Comparison of ENCODE assay signal across 1 cellular context in the genomic region with DNA sequence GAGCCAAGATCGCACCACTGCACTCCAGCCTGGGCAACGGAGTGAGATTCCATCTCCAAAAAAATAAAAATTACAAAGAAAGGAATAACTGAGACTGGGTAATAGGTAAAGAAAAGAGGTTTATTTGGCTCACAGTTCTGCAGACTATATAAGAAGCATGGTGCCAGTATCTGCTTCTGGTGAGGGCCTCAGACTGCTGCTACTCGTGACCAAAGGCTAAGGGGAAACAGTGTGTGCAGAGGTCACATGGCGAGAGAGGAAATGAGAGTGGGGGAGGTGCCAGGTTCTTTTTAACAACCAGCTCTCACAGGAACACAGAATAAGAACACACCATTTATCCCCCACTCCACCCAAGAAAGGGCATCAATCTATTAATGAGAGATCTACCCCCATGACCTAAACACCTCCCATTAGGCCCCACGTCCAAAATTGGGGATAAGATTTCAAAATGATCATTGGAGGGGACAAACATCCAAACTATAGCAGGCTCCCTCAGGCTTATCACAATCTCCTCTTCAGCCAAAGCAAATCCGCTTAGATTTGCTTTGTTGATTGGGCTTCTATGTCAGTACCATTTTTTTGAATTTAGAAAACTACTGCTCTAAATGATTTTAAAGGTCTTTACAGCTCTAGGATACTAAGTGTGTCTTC.
A peak's percentile ranks its signal among the peaks of the same experiment; 100 is the strongest.
TF ChIP-seq lines count a peak whose summit lies in the region.

No MANE protein-coding gene starts in this region.

TF ChIP-seq in K562, 482 proteins besides CTCF, POLR2A, EP300 and RAD21 (continued from another document and continues in another):
- TF ChIP-seq, protein P1, sequence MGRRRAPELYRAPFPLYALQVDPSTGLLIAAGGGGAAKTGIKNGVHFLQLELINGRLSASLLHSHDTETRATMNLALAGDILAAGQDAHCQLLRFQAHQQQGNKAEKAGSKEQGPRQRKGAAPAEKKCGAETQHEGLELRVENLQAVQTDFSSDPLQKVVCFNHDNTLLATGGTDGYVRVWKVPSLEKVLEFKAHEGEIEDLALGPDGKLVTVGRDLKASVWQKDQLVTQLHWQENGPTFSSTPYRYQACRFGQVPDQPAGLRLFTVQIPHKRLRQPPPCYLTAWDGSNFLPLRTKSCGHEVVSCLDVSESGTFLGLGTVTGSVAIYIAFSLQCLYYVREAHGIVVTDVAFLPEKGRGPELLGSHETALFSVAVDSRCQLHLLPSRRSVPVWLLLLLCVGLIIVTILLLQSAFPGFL (CRISPR knock-in tag; IDR thresholded peaks at IDR 0.05): no peak
- TF ChIP-seq STAT5B (CRISPR knock-in tag; IDR thresholded peaks at IDR 0.05) (no peak), ZKSCAN1 (IDR thresholded peaks at IDR 0.05; ENCODE audit: low read depth, low read length) (no peak), BCL6 (CRISPR knock-in tag; IDR thresholded peaks at IDR 0.05) (no peak), CTBP1 (IDR thresholded peaks at IDR 0.05; ENCODE audit: borderline replicate concordance) (no peak), ZNF707 (CRISPR knock-in tag; conservative IDR thresholded peaks at IDR 0.05) (no peak), ZNF311 (CRISPR knock-in tag; IDR thresholded peaks at IDR 0.05) (no peak), ARNT (IDR thresholded peaks at IDR 0.05) (no peak), NR2C2 (CRISPR knock-in tag; IDR thresholded peaks at IDR 0.05) (no peak), NR2C2 (tag; IDR thresholded peaks at IDR 0.05) (peak; percentile 50), OTX1 (CRISPR knock-in tag; IDR thresholded peaks at IDR 0.05) (no peak), RAD51 (IDR thresholded peaks at IDR 0.05; ENCODE audit: borderline replicate concordance, low read depth) (peak; percentile 69), HNRNPH1 (optimal IDR thresholded peaks at IDR 0.05; ENCODE audit: low read depth, low read length) (no peak), ZKSCAN3 (CRISPR knock-in tag; IDR thresholded peaks at IDR 0.05) (no peak), KAT7 (CRISPR knock-in tag; IDR thresholded peaks at IDR 0.05; ENCODE audit: borderline replicate concordance) (no peak), MAFG (tag; conservative IDR thresholded peaks at IDR 0.05) (no peak), ZNF766 (CRISPR knock-in tag; conservative IDR thresholded peaks at IDR 0.05) (peak; percentile 99), ZNF134 (CRISPR knock-in tag; conservative IDR thresholded peaks at IDR 0.05) (no peak), ZFPM2 (CRISPR knock-in tag; IDR thresholded peaks at IDR 0.05) (no peak), HDAC6 (IDR thresholded peaks at IDR 0.05; ENCODE audit: low read depth, low read length) (no peak), NBN (IDR thresholded peaks at IDR 0.05; ENCODE audit: low read depth) (no peak), ZNF785 (CRISPR knock-in tag; IDR thresholded peaks at IDR 0.05) (no peak), BRF1 (IDR thresholded peaks at IDR 0.05; ENCODE audit: borderline replicate concordance, extremely low read depth, insufficient read length) (no peak), HIVEP1 (CRISPR knock-in tag; IDR thresholded peaks at IDR 0.05) (no peak), RFX7 (CRISPR knock-in tag; IDR thresholded peaks at IDR 0.05) (no peak), ELF1 (tag; IDR thresholded peaks at IDR 0.05) (no peak), KHSRP (IDR thresholded peaks at IDR 0.05) (no peak), MYC (IDR thresholded peaks at IDR 0.05; ENCODE audit: low read depth, low read length) (peak; percentile 44; the same call in 1 of the 2 replicates), MYC (CRISPR knock-in tag; IDR thresholded peaks at IDR 0.05; ENCODE audit: borderline replicate concordance, low read depth) (no peak), MAZ (CRISPR knock-in tag; conservative IDR thresholded peaks at IDR 0.05 in 1 of 2, IDR thresholded peaks at IDR 0.05 in 1 of 2) (no peak), TAF9B (IDR thresholded peaks at IDR 0.05; ENCODE audit: partially characterized antibody) (peak; percentile 16), SETDB1 (IDR thresholded peaks at IDR 0.05; ENCODE audit: low read length) (no peak), TAF7 (tag; IDR thresholded peaks at IDR 0.05) (no peak), RNF2 (IDR thresholded peaks at IDR 0.05) (peak; percentile 22; the same call in 1 of the 2 replicates), TCF7L2 (IDR thresholded peaks at IDR 0.05; ENCODE audit: low read depth, low read length) (no peak), NCOA4 (IDR thresholded peaks at IDR 0.05; ENCODE audit: partially characterized antibody) (no peak), NCOA6 (IDR thresholded peaks at IDR 0.05) (no peak), CCAR2 (IDR thresholded peaks at IDR 0.05; ENCODE audit: low read depth, low read length) (no peak), SMAD4 (CRISPR knock-in tag; conservative IDR thresholded peaks at IDR 0.05) (peak; percentile 77), ZNF175 (CRISPR knock-in tag; IDR thresholded peaks at IDR 0.05; ENCODE audit: low read depth) (no peak), PRPF4 (IDR thresholded peaks at IDR 0.05; ENCODE audit: insufficient read depth, low read depth, low read length, poor library complexity, severe bottlenecking) (no peak)
- TF ChIP-seq, protein P2, sequence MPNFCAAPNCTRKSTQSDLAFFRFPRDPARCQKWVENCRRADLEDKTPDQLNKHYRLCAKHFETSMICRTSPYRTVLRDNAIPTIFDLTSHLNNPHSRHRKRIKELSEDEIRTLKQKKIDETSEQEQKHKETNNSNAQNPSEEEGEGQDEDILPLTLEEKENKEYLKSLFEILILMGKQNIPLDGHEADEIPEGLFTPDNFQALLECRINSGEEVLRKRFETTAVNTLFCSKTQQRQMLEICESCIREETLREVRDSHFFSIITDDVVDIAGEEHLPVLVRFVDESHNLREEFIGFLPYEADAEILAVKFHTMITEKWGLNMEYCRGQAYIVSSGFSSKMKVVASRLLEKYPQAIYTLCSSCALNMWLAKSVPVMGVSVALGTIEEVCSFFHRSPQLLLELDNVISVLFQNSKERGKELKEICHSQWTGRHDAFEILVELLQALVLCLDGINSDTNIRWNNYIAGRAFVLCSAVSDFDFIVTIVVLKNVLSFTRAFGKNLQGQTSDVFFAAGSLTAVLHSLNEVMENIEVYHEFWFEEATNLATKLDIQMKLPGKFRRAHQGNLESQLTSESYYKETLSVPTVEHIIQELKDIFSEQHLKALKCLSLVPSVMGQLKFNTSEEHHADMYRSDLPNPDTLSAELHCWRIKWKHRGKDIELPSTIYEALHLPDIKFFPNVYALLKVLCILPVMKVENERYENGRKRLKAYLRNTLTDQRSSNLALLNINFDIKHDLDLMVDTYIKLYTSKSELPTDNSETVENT (CRISPR knock-in tag; IDR thresholded peaks at IDR 0.05): no peak
- TF ChIP-seq, protein P3, sequence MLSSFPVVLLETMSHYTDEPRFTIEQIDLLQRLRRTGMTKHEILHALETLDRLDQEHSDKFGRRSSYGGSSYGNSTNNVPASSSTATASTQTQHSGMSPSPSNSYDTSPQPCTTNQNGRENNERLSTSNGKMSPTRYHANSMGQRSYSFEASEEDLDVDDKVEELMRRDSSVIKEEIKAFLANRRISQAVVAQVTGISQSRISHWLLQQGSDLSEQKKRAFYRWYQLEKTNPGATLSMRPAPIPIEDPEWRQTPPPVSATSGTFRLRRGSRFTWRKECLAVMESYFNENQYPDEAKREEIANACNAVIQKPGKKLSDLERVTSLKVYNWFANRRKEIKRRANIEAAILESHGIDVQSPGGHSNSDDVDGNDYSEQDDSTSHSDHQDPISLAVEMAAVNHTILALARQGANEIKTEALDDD (IDR thresholded peaks at IDR 0.05): 0 out of 2 replicates have a peak, but pooled peaks have one; percentile 1
- TF ChIP-seq, protein P4, sequence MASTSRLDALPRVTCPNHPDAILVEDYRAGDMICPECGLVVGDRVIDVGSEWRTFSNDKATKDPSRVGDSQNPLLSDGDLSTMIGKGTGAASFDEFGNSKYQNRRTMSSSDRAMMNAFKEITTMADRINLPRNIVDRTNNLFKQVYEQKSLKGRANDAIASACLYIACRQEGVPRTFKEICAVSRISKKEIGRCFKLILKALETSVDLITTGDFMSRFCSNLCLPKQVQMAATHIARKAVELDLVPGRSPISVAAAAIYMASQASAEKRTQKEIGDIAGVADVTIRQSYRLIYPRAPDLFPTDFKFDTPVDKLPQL (IDR thresholded peaks at IDR 0.05; ENCODE audit: extremely low read depth, insufficient read length): no peak
- TF ChIP-seq, protein P5, sequence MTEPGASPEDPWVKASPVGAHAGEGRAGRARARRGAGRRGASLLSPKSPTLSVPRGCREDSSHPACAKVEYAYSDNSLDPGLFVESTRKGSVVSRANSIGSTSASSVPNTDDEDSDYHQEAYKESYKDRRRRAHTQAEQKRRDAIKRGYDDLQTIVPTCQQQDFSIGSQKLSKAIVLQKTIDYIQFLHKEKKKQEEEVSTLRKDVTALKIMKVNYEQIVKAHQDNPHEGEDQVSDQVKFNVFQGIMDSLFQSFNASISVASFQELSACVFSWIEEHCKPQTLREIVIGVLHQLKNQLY (CRISPR knock-in tag; conservative IDR thresholded peaks at IDR 0.05): no peak
- TF ChIP-seq, protein P6, sequence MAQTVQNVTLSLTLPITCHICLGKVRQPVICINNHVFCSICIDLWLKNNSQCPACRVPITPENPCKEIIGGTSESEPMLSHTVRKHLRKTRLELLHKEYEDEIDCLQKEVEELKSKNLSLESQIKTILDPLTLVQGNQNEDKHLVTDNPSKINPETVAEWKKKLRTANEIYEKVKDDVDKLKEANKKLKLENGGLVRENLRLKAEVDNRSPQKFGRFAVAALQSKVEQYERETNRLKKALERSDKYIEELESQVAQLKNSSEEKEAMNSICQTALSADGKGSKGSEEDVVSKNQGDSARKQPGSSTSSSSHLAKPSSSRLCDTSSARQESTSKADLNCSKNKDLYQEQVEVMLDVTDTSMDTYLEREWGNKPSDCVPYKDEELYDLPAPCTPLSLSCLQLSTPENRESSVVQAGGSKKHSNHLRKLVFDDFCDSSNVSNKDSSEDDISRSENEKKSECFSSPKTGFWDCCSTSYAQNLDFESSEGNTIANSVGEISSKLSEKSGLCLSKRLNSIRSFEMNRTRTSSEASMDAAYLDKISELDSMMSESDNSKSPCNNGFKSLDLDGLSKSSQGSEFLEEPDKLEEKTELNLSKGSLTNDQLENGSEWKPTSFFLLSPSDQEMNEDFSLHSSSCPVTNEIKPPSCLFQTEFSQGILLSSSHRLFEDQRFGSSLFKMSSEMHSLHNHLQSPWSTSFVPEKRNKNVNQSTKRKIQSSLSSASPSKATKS (CRISPR knock-in tag; IDR thresholded peaks at IDR 0.05): no peak
- TF ChIP-seq, protein P7, sequence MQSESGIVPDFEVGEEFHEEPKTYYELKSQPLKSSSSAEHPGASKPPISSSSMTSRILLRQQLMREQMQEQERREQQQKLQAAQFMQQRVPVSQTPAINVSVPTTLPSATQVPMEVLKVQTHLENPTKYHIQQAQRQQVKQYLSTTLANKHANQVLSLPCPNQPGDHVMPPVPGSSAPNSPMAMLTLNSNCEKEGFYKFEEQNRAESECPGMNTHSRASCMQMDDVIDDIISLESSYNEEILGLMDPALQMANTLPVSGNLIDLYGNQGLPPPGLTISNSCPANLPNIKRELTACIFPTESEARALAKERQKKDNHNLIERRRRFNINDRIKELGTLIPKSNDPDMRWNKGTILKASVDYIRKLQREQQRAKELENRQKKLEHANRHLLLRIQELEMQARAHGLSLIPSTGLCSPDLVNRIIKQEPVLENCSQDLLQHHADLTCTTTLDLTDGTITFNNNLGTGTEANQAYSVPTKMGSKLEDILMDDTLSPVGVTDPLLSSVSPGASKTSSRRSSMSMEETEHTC (IDR thresholded peaks at IDR 0.05): peak; percentile 68; the same call in 1 of the 2 replicates
- TF ChIP-seq, protein P8, sequence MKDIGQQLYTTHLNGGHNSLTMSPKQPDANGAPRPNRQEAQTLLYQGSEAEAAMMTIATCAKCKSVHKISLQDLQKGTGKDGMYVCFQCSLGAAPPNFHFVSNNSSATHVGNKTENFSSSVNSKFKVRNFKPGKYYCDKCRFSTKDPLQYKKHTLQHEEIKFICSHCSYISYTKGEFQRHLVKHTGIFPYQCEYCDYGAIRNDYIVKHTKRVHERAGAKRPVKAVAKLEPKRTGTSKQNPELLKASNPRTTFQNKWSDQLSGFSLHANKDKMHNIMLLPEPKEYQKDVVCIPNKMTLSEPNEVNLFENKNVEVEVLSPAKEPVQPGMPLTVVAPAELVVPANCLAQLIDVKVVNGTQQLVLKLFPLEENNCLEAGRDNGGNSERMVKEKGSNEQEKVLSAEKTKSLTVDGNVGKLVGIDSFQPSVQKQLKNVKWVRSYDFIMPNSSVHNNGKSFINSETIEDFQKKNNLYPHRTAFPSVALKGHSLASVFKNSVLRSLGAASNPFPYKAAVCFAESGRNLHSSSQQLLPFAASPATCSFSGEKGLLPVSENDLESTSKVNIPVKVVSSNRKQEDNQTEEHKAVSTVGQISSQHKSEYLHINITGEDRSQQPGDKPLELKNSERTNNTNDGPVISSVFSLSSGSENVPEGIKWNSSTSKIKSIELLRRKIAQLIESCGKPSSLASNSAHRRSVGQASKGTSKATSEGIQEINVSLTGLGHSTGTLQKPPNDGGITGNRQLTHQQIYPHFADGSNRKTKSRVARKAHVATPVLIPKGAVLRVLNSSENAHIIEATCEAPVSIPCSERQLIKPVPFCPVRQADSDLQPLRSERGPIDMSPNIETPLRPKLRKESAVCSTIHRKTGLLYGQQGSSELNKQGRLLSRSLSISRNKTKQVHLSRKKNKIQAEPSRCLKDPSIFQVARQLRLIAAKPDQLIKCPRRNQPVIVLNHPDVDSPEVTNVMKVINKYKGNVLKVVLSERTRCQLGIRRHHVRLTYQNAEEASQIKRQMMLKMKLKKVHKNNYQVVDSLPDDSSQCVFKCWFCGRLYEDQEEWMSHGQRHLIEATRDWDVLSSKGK (CRISPR knock-in tag; IDR thresholded peaks at IDR 0.05): no peak
- TF ChIP-seq, protein P9, sequence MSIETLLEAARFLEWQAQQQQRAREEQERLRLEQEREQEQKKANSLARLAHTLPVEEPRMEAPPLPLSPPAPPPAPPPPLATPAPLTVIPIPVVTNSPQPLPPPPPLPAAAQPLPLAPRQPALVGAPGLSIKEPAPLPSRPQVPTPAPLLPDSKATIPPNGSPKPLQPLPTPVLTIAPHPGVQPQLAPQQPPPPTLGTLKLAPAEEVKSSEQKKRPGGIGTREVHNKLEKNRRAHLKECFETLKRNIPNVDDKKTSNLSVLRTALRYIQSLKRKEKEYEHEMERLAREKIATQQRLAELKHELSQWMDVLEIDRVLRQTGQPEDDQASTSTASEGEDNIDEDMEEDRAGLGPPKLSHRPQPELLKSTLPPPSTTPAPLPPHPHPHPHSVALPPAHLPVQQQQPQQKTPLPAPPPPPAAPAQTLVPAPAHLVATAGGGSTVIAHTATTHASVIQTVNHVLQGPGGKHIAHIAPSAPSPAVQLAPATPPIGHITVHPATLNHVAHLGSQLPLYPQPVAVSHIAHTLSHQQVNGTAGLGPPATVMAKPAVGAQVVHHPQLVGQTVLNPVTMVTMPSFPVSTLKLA (conservative IDR thresholded peaks at IDR 0.05): peak; percentile 29 to 59; a peak in 3 of 4 replicates
- TF ChIP-seq, protein P10, sequence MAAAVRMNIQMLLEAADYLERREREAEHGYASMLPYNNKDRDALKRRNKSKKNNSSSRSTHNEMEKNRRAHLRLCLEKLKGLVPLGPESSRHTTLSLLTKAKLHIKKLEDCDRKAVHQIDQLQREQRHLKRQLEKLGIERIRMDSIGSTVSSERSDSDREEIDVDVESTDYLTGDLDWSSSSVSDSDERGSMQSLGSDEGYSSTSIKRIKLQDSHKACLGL (CRISPR knock-in tag; IDR thresholded peaks at IDR 0.05; ENCODE audit: borderline replicate concordance, poor library complexity, severe bottlenecking): no peak
- TF ChIP-seq, protein P11, sequence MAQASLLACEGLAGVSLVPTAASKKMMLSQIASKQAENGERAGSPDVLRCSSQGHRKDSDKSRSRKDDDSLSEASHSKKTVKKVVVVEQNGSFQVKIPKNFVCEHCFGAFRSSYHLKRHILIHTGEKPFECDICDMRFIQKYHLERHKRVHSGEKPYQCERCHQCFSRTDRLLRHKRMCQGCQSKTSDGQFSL (CRISPR knock-in tag; IDR thresholded peaks at IDR 0.05): no peak
- TF ChIP-seq, protein P11 (tag; IDR thresholded peaks at IDR 0.05): no peak
